In genomic region chr18:44920441-44920840, GRCh38 we compare ENCODE assay signal across 20 cellular contexts.
A peak's percentile ranks its signal among the peaks of the same experiment; 100 is the strongest.
DNase-seq lines count a peak whose midpoint lies in the region; ATAC-seq and TF ChIP-seq lines count a peak whose summit lies in the region.
"Had no signal": no experiment of that assay in that cellular context is flagged by ENCODE, and none has a peak within 500 bp of the region (broad histone marks: within the 10 kb centered on the region; RNA-seq: fewer than 3 reads in every experiment).

No MANE protein-coding gene starts in this region.

- no peaks in the 10 kb centered on the region for H3K27me3 Mint-ChIP-seq in natural killer cell treated with Interleukin-12 subunit alpha and Interleukin-12 subunit beta and Interleukin-15 and Interleukin-18, amount 100 ng/mL, for 72 hours
- H3K27me3 Mint-ChIP-seq: B cell; CD4-positive, alpha-beta T cell had no signal

- H3K36me3 ChIP-seq in BLaER1 (no peaks in the 10 kb centered on the region), Loucy (ENCODE audit: insufficient read depth, low read length) (no peaks in the 10 kb centered on the region), PC-3 (ENCODE audit: low read depth, low read length) (no peaks in the 10 kb centered on the region)

- TF ChIP-seq CTCF in Loucy (conservative IDR thresholded peaks at IDR 0.05; ENCODE audit: low read length) (no peak), PC-3 (conservative IDR thresholded peaks at IDR 0.05; ENCODE audit: low read depth, low read length) (no peak)

- H3K9me2 ChIP-seq in Loucy (replicated peaks; ENCODE audit: low read depth, low read length) (no peaks in the 10 kb centered on the region), PC-3 (replicated peaks; ENCODE audit: low read length) (no peaks in the 10 kb centered on the region)

- BruUV-seq in PC-3 (replicated peaks; lab: Mats Ljungman, UMichigan): no TSS peak

- no peaks in the 10 kb centered on the region for H4K20me1 ChIP-seq in BLaER1
- no peaks in the 10 kb centered on the region for H4K20me1 ChIP-seq in Loucy (ENCODE audit: insufficient read depth, low read length, poor library complexity, severe bottlenecking)
- no peaks in the 10 kb centered on the region for H4K20me1 ChIP-seq in PC-3 (ENCODE audit: low read length)

- ATAC-seq in HG03097 (IDR thresholded peaks at IDR 0.05; ENCODE audit: low FRiP score, unreplicated experiment) (no peak), PC-3 (no peak)
- no peak for ATAC-seq in natural killer cell treated with Interleukin-12 subunit alpha and Interleukin-12 subunit beta and Interleukin-15 and Interleukin-18, amount 100 ng/mL, for 72 hours

- H3K4me3 Mint-ChIP-seq in natural killer cell treated with Interleukin-12 subunit alpha and Interleukin-12 subunit beta and Interleukin-15 and Interleukin-18, amount 100 ng/mL, for 72 hours: no peak overlapping the region
- H3K4me3 Mint-ChIP-seq: B cell; CD4-positive, alpha-beta T cell; H9 had no signal

- H3K27me3 ChIP-seq in BLaER1 (no peaks in the 10 kb centered on the region), Loucy (ENCODE audit: insufficient read depth, low read length, poor library complexity, severe bottlenecking) (no peaks in the 10 kb centered on the region), PC-3 (ENCODE audit: low read length) (no peaks in the 10 kb centered on the region)

- POLR2A ChIA-PET in PC-3 (lab: Charles Lee; ENCODE audit: unreplicated experiment): no interaction called here

- DNase-seq in UCSD-AML1 (lab: John Stamatoyannopoulos, UW; ENCODE audit: unreplicated experiment) (peak; percentile 25), foreskin melanocyte (peak; percentile 50), PC-3 (no peak), LoVo (ENCODE audit: low spot score) (no peak)
- DNase-seq in natural killer cell treated with Interleukin-12 subunit alpha and Interleukin-12 subunit beta and Interleukin-15 and Interleukin-18, amount 100 ng/mL, for 72 hours (ENCODE audit: low spot score): no peak
- DNase-seq: CD4-positive, alpha-beta T cell; DMS153; GDM1; H9; IMR-90; Kasumi-1; NCI-H1105 treated with DMSO at 0.1 percent for 48 hours; NCI-H1694 treated with DMSO at 0.1 percent for 48 hours; NCI-H510A; NCI-H774 had no signal

- H3K79me2 ChIP-seq in Loucy (ENCODE audit: insufficient read depth, low read length): peaks cover 7% of the 10 kb centered on the region; the same call in 1 of the 2 replicates
- H3K79me2 ChIP-seq in PC-3 (ENCODE audit: low read length): no peaks in the 10 kb centered on the region

- intact Hi-C loops in PC-3 (cut with micrococcal nuclease): no loop called here

- peaks cover 7 to 25% of the 10 kb centered on the region in 2 donors for H3K4me1 Mint-ChIP-seq in natural killer cell treated with Interleukin-12 subunit alpha and Interleukin-12 subunit beta and Interleukin-15 and Interleukin-18, amount 100 ng/mL, for 72 hours (ENCODE audit: low read depth in 2 of 2)

- H3K36me3 Mint-ChIP-seq in natural killer cell treated with Interleukin-12 subunit alpha and Interleukin-12 subunit beta and Interleukin-15 and Interleukin-18, amount 100 ng/mL, for 72 hours: no peaks in the 10 kb centered on the region

- no peaks in the 10 kb centered on the region for H3K9me3 Mint-ChIP-seq in natural killer cell treated with Interleukin-12 subunit alpha and Interleukin-12 subunit beta and Interleukin-15 and Interleukin-18, amount 100 ng/mL, for 72 hours
- H3K9me3 Mint-ChIP-seq: CD4-positive, alpha-beta T cell; H9 had no signal

- H3F3A ChIP-seq in Loucy (ENCODE audit: low read depth): no peaks in the 10 kb centered on the region
- no peaks in the 10 kb centered on the region for H3F3A ChIP-seq in PC-3 (ENCODE audit: low read length, unreplicated experiment)

- H3K9ac ChIP-seq in BLaER1 (no peak overlapping the region), Loucy (ENCODE audit: low read depth, low read length, poor library complexity, severe bottlenecking) (no peak overlapping the region), PC-3 (ENCODE audit: low read length) (no peak overlapping the region)

- no peak overlapping the region for H3K27ac Mint-ChIP-seq in natural killer cell treated with Interleukin-12 subunit alpha and Interleukin-12 subunit beta and Interleukin-15 and Interleukin-18, amount 100 ng/mL, for 72 hours
- H3K27ac Mint-ChIP-seq: B cell; CD4-positive, alpha-beta T cell; H9 had no signal

- H3K4me1 ChIP-seq in BLaER1: peaks cover 78% of the 10 kb centered on the region
- peaks cover 48% of the 10 kb centered on the region for H3K4me1 ChIP-seq in Loucy (ENCODE audit: insufficient read depth, low read length, poor library complexity, severe bottlenecking)
- H3K4me1 ChIP-seq in PC-3 (ENCODE audit: insufficient read depth, low read length): peaks cover 8% of the 10 kb centered on the region; the same call in 1 of the 2 replicates

- CTCF ChIA-PET in PC-3 (lab: Charles Lee): no interaction called here

- H3K4me3 ChIP-seq in BLaER1 (no peak overlapping the region), Loucy (ENCODE audit: low read length, poor library complexity, severe bottlenecking) (no peak overlapping the region), PC-3 (ENCODE audit: low read length) (no peak overlapping the region)

- H3K9me3 ChIP-seq in BLaER1: peaks cover 15% of the 10 kb centered on the region; the same call in 1 of the 2 replicates
- H3K9me3 ChIP-seq in Loucy (ENCODE audit: insufficient read depth, low read depth, low read length): no peaks in the 10 kb centered on the region
- no peaks in the 10 kb centered on the region for H3K9me3 ChIP-seq in PC-3 (ENCODE audit: low read length)

- H2AFZ ChIP-seq in Loucy (ENCODE audit: low read length) (no peak overlapping the region), PC-3 (ENCODE audit: low read length) (no peak overlapping the region)

- peak overlapping the region; percentile 55 for H3K27ac ChIP-seq in BLaER1
- H3K27ac ChIP-seq in PC-3 (ENCODE audit: low read length): no peak overlapping the region
- H3K27ac ChIP-seq: HL-60 had no signal

- H3K4me2 ChIP-seq in BLaER1 (peak overlapping the region; percentile 57), Loucy (ENCODE audit: low read depth, low read length, poor library complexity, severe bottlenecking) (peak overlapping the region; percentile 23), PC-3 (ENCODE audit: low read length) (no peak overlapping the region)

Comparison
In these comparisons a context has a peak if more than half of its experiments do, and no peak if none do; other contexts are left out.
1. DNase-seq: peak in UCSD-AML1 (single experiment) and foreskin melanocyte (single experiment); none in PC-3 (single experiment), LoVo (single experiment) and natural killer cell treated with Interleukin-12 subunit alpha and Interleukin-12 subunit beta and Interleukin-15 and Interleukin-18, amount 100 ng/mL, for 72 hours (single experiment).